12 cellular contexts compared by ENCODE assay signal in the genomic region with DNA sequence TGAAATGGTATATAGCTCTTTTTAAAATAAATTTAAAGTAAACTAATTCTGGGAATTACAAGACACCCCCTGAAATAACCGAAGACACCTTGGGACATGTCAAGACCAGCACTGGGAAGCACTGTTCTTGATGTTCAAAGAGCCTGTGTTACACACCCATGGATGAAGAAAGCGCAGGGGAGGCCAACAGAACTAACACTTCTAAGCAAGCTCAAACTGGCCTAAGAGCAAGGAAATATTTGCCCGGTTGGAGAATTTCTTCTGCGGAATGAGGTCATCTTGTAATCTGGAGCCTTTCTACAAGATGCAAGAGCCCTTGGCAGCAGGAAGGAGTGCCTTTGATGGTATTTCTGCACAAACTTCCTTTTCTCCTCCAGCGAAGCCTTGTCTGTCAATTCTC. TPM values are rescaled to one million over a fixed set of nuclear protein-coding genes. Genes with fewer than 3 reads are reported as not detected.
"Had no signal": no experiment of that assay in that cellular context is flagged by ENCODE, and none has a peak within 500 bp of the region (broad histone marks: within the 10 kb centered on the region; RNA-seq: fewer than 3 reads in every experiment).

No MANE protein-coding gene starts in this region.

- H3K9me3 ChIP-seq: tibial artery had no signal

- H3K27me3 ChIP-seq: tibial artery had no signal

- DNase-seq: activated CD4-positive, CD25-positive, alpha-beta regulatory T cell treated with anti-CD3 and anti-CD28 coated beads, Interleukin-2, amount 50 U/mL, for 72 hours; activated naive CD4-positive, alpha-beta T cell; activated naive CD8-positive, alpha-beta T cell treated with anti-CD3 and anti-CD28 coated beads, Interleukin-2, amount 50 U/mL, for 24 hours; immature natural killer cell; left cardiac atrium; retina; tibial artery had no signal

- H3K27ac ChIP-seq: tibial artery had no signal

- H3K4me3 ChIP-seq: tibial artery had no signal

- H3K4me1 ChIP-seq: tibial artery had no signal

- ATAC-seq: activated naive CD8-positive, alpha-beta T cell treated with anti-CD3 and anti-CD28 coated beads, Interleukin-2, amount 50 U/mL, for 24 hours; left cardiac atrium; natural killer cell treated with Interleukin-12 subunit alpha and Interleukin-12 subunit beta and Interleukin-15 and Interleukin-18, amount 100 ng/mL, for 72 hours; stimulated activated memory B cell treated with anti-CD40 and anti-IgM and Interleukin-4, amounts not matched to agents 10 μg/mL and 1 μg/mL and 100 μg/mL, for 72 hours had no signal

- H3K36me3 ChIP-seq: tibial artery had no signal

RNA-seq across cellular contexts. Expression of a gene that starts 9.3 kb away (rescaled TPM):
- total RNA-seq: astrocyte, dermis microvascular lymphatic vessel endothelial cell, lung microvascular endothelial cell had no signal
